In genomic region chr5:79237735-79238560, GRCh38 we compare ENCODE assay signal across 8 cellular contexts. TPM values are rescaled to one million over a fixed set of nuclear protein-coding genes. Genes with fewer than 3 reads are reported as not detected.
DNase-seq lines count a peak whose midpoint lies in the region; ATAC-seq, FAIRE-seq and TF ChIP-seq lines count a peak whose summit lies in the region.

No MANE protein-coding gene starts in this region.

- H3K4me3 ChIP-seq in GM12875 (ENCODE audit: low read depth, low read length), result peak overlapping the region; percentile 66
- H3K4me3 ChIP-seq in MG63, result peak overlapping the region; percentile 81
- H3K4me3 ChIP-seq in choroid plexus epithelial cell (ENCODE audit: low read depth, low read length), result peak overlapping the region; percentile 68

- no peak for DNase-seq in MG63
- peak; percentile 12 for DNase-seq in choroid plexus epithelial cell (ENCODE audit: low read depth)
- no peak for DNase-seq in naive B cell
- DNase-seq in urothelium cell line (ENCODE audit: low spot score), result no peak
- DNase-seq in posterior vena cava (ENCODE audit: low spot score), result no peak
- DNase-seq in glomerular visceral epithelial cell (ENCODE audit: extremely low spot score), result no peak

- H3K36me3 ChIP-seq in MG63, result no peaks in the 10 kb centered on the region

- H3K27me3 Mint-ChIP-seq in naive B cell, result no peaks in the 10 kb centered on the region

- H3K27ac Mint-ChIP-seq in naive B cell, result peak overlapping the region; percentile 84 to 97 (median 92)

- H3K27me3 ChIP-seq in MG63, result no peaks in the 10 kb centered on the region

- intact Hi-C loops in posterior vena cava (cut with DNase I), result no loop called here

- H3K36me3 Mint-ChIP-seq in naive B cell, result no peaks in the 10 kb centered on the region

- H3K9me3 ChIP-seq in MG63, result no peaks in the 10 kb centered on the region

- no peak for ATAC-seq in naive B cell (ENCODE audit: low read depth in 2 of 2)
- no peak for ATAC-seq in GM18873 (IDR thresholded peaks at IDR 0.05; ENCODE audit: low FRiP score, unreplicated experiment)

- peak overlapping the region; percentile 79 to 98 (median 92) for H3K4me3 Mint-ChIP-seq in naive B cell

- TF ChIP-seq CTCF in GM12875 (IDR thresholded peaks at IDR 0.05; ENCODE audit: borderline replicate concordance, insufficient read depth, low read depth, low read length) (no peak), choroid plexus epithelial cell (conservative IDR thresholded peaks at IDR 0.05; ENCODE audit: low read depth, low read length) (no peak)

- FAIRE-seq in urothelium cell line (lab: Jason Lieb, UNC), result no peak

- H3K9me3 Mint-ChIP-seq in naive B cell, result no peaks in the 10 kb centered on the region

- peaks cover 27 to 53% (median 37%) of the 10 kb centered on the region in 3 donors for H3K4me1 Mint-ChIP-seq in naive B cell

RNA-seq across cellular contexts. Expression of gene JMY, which starts 2.0 kb away (rescaled TPM):
- 5.5 TPM in 2 replicates for total RNA-seq in MG63 (2014; rRNA removed; shearing (Covaris generic); ENCODE audit: low replicate concordance)
- polyA plus RNA-seq in naive B cell (ENCODE audit: low read depth in 6 of 6), result 1 to 10 TPM; 3.1 to 5.2 (median 4.6) TPM
- 10 to 100 TPM; 13.9 to 15.5 TPM for total RNA-seq in posterior vena cava
